Comparison of ENCODE assay signal across 14 cellular contexts in genomic region chr1:170375082-170375733, GRCh38.
"Had no signal": no experiment of that assay in that cellular context is flagged by ENCODE, and none has a peak within 500 bp of the region (broad histone marks: within the 10 kb centered on the region; RNA-seq: fewer than 3 reads in every experiment).

No MANE protein-coding gene starts in this region.

- H3K27ac ChIP-seq: esophagus squamous epithelium, gastrocnemius medialis, heart right ventricle, right atrium auricular region had no signal

- DNase-seq: dermis blood vessel endothelial cell; esophagus squamous epithelium; gastrocnemius medialis; heart right ventricle; hypothalamus; islet precursor cell; mammary epithelial cell; natural killer cell; small intestine; stimulated activated CD4-positive, alpha-beta T cell treated with anti-CD3 and anti-CD28 coated beads, Interleukin-2, amount 100 ng/mL, for 48 hours; stimulated activated naive CD4-positive, alpha-beta T cell treated with Interleukin-2 at 50 U/mL for 16 hours; trophoblast cell had no signal

- ATAC-seq: gastrocnemius medialis, heart right ventricle, left lobe of liver, natural killer cell had no signal

- H3K4me3 ChIP-seq: esophagus squamous epithelium, gastrocnemius medialis, heart right ventricle, right atrium auricular region had no signal

- H3K27me3 ChIP-seq: esophagus squamous epithelium, gastrocnemius medialis, heart right ventricle, right atrium auricular region had no signal

- H3K9me3 ChIP-seq: esophagus squamous epithelium, gastrocnemius medialis, right atrium auricular region had no signal

- H3K36me3 ChIP-seq: esophagus squamous epithelium, gastrocnemius medialis, heart right ventricle, right atrium auricular region had no signal

- H3K4me1 ChIP-seq: esophagus squamous epithelium, gastrocnemius medialis had no signal
